Comparison of ENCODE assay signal across 25 cellular contexts in genomic region chr7:110075450-110075849, GRCh38.
"Had no signal": no experiment of that assay in that cellular context is flagged by ENCODE, and none has a peak within 500 bp of the region (broad histone marks: within the 10 kb centered on the region; RNA-seq: fewer than 3 reads in every experiment).

No MANE protein-coding gene starts in this region.

- H2AFZ ChIP-seq: hepatocyte had no signal

- ATAC-seq: effector memory CD8-positive, alpha-beta T cell; esophagus mucosa; foreskin keratinocyte; gastrocnemius medialis; gastroesophageal sphincter; heart left ventricle; heart right ventricle had no signal

- H3K36me3 ChIP-seq: colonic mucosa, esophagus muscularis mucosa, esophagus squamous epithelium, gastrocnemius medialis, gastroesophageal sphincter, heart left ventricle, heart right ventricle had no signal

- H3K79me2 ChIP-seq: hepatocyte had no signal

- H3K4me3 ChIP-seq: colonic mucosa, coronary artery, dorsolateral prefrontal cortex, esophagus muscularis mucosa, esophagus squamous epithelium, gastrocnemius medialis, gastroesophageal sphincter, heart left ventricle, heart right ventricle, hepatocyte had no signal

- DNase-seq: colonic mucosa; cortex of kidney; dermis blood vessel endothelial cell; dorsolateral prefrontal cortex; effector CD4-positive, alpha-beta T cell; effector CD8-positive, alpha-beta T cell; effector memory CD4-positive, alpha-beta T cell; effector memory CD8-positive, alpha-beta T cell; endodermal cell; erythroblast; esophagus squamous epithelium; foreskin fibroblast; foreskin keratinocyte; foreskin melanocyte; gastrocnemius medialis; glutamatergic neuron; head of caudate nucleus; heart left ventricle; heart right ventricle had no signal

- H3K4me2 ChIP-seq: hepatocyte had no signal

- H3K27ac ChIP-seq: colonic mucosa, coronary artery, epithelial cell of prostate, esophagus muscularis mucosa, esophagus squamous epithelium, foreskin keratinocyte, gastrocnemius medialis, gastroesophageal sphincter, heart left ventricle, heart right ventricle, hepatocyte had no signal

- H3K9me3 ChIP-seq: colonic mucosa, esophagus muscularis mucosa, esophagus squamous epithelium, gastrocnemius medialis had no signal

- H3K27me3 ChIP-seq: colonic mucosa, dorsolateral prefrontal cortex, esophagus muscularis mucosa, esophagus squamous epithelium, foreskin keratinocyte, gastrocnemius medialis, gastroesophageal sphincter, heart left ventricle, heart right ventricle, hepatocyte had no signal

- H3K4me1 ChIP-seq: colonic mucosa, esophagus muscularis mucosa, esophagus squamous epithelium, foreskin keratinocyte, gastrocnemius medialis, gastroesophageal sphincter, heart left ventricle, heart right ventricle had no signal
